In the genomic region with DNA sequence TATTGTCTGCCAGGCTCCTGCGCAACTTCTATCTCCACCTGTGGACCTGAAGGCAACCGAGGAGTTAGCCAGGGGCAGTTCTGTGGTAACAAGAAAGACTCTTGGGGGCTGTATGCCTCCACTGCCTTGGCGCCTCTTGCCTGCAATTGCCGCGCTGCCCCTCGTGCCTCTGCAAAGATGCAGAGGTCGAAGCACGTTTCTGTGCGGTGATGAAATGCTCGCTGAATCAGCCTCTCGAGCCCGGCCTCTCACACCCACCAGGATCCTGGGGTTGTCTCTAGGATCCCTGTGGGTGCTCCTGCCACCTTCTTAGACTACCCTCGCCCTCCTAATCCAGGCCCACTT, we compare ENCODE assay signal across 14 cellular contexts. TPM values are rescaled to one million over a fixed set of nuclear protein-coding genes. Genes with fewer than 3 reads are reported as not detected.
DNase-seq lines count a peak whose midpoint lies in the region; ATAC-seq, FAIRE-seq and TF ChIP-seq lines count a peak whose summit lies in the region.
"Had no signal": no experiment of that assay in that cellular context is flagged by ENCODE, and none has a peak within 500 bp of the region (broad histone marks: within the 10 kb centered on the region; RNA-seq: fewer than 3 reads in every experiment).

No MANE protein-coding gene starts in this region.

- H2BK120ac ChIP-seq in H1 (replicated peaks; ENCODE audit: low read depth, low read length): no peak overlapping the region

- TF ChIP-seq POLR2A in H1 (IDR thresholded peaks at IDR 0.05; ENCODE audit: control extremely low read depth in 1 of 2, low read depth in 2 of 2, low read length in 2 of 2) (no peak), tibial nerve (IDR thresholded peaks at IDR 0.05) (no peak)

- no peak overlapping the region for H2AK5ac ChIP-seq in H1 (ENCODE audit: low read depth, low read length)

- H3K23me2 ChIP-seq in H1 (ENCODE audit: low read depth, low read length): peaks cover 15% of the 10 kb centered on the region

- peaks cover 0 to 1% of the 10 kb centered on the region in 2 experiments for H4K20me1 ChIP-seq in H1 (replicated peaks in 1 of 2; ENCODE audit: control insufficient read depth in 1 of 2, insufficient read depth in 2 of 2, low read length in 2 of 2)

- TF ChIP-seq RAD21 in H1 (IDR thresholded peaks at IDR 0.05 in 1 of 2, conservative IDR thresholded peaks at IDR 0.05 in 1 of 2; ENCODE audit: low read depth in 2 of 2, low read length in 2 of 2): no peak

- WGBS in HUES64: 14% methylated on average over 13 of the region's 13 CpGs
- WGBS in H1 (ENCODE audit: extremely low coverage in 1 of 2, insufficient coverage in 1 of 2, insufficient read length in 1 of 2, insufficient replicate concordance in 2 of 2, low coverage in 1 of 2, low lambda C conversion rate in 2 of 2, missing lambda C conversion rate in 1 of 2), 2 experiments: 17% methylated on average over 13 of the region's 13 CpGs; no CpG with 5 or more reads in 1 of the 2 experiments
- WGBS in tibial nerve, 2 donors: 4 to 10% methylated on average over 11 to 13 of the region's 13 CpGs

- peak overlapping the region; percentile 19; the same call in 1 of the 2 replicates for H3K18ac ChIP-seq in H1 (ENCODE audit: extremely low read depth, low read length)

- H3K4me1 ChIP-seq in HUES64 (ENCODE audit: insufficient read depth, low read length) (no peaks in the 10 kb centered on the region), H1 (replicated peaks in 1 of 4; ENCODE audit: control insufficient read depth in 3 of 4, insufficient read depth in 4 of 4, low read length in 3 of 4) (peaks cover 0 to 6% (median 0%) of the 10 kb centered on the region in 4 experiments; a peak in 4 of 7 replicates), mucosa of descending colon (ENCODE audit: low read depth) (peaks cover 6% of the 10 kb centered on the region), tibial nerve (peaks cover 0 to 22% (median 0%) of the 10 kb centered on the region in 4 donors)
- H3K4me1 ChIP-seq: pancreas had no signal

- H2BK5ac ChIP-seq in H1 (ENCODE audit: low read depth, low read length): no peak overlapping the region

- no peaks in the 10 kb centered on the region for H3K36me3 ChIP-seq in HUES64 (ENCODE audit: insufficient read depth, low read length)
- H3K36me3 ChIP-seq in H1 (ENCODE audit: control insufficient read depth in 2 of 4, insufficient read depth in 4 of 4, low read length in 3 of 4): no peaks in the 10 kb centered on the region
- no peaks in the 10 kb centered on the region for H3K36me3 ChIP-seq in mucosa of descending colon (ENCODE audit: low read depth)
- no peaks in the 10 kb centered on the region for H3K36me3 ChIP-seq in tibial nerve
- H3K36me3 ChIP-seq: pancreas, transverse colon had no signal

- intact Hi-C loops in mucosa of descending colon (cut with DNase I, micrococcal nuclease): no loop called here

- H3K4me2 ChIP-seq in H1 (ENCODE audit: insufficient read depth in 1 of 2, low read depth in 2 of 2, low read length in 2 of 2): peak overlapping the region; percentile 84 to 89

- peak overlapping the region; percentile 72; the same call in 1 of the 2 replicates for H4K8ac ChIP-seq in H1 (ENCODE audit: extremely low read depth, insufficient read depth, low read length)

- no peak for TF ChIP-seq CTCF in H1 (IDR thresholded peaks at IDR 0.05; ENCODE audit: control extremely low read depth in 1 of 3, insufficient read depth in 1 of 3, low read depth in 1 of 3, low read length in 3 of 3)
- TF ChIP-seq CTCF in mucosa of descending colon (IDR thresholded peaks at IDR 0.05): no peak
- TF ChIP-seq CTCF in tibial nerve (IDR thresholded peaks at IDR 0.05): no peak

- H3K14ac ChIP-seq in H1 (ENCODE audit: insufficient read length): no peak overlapping the region

- H3K4me3 ChIP-seq in HUES64 (ENCODE audit: low read length) (peak overlapping the region; percentile 56), H1 (ENCODE audit: extremely low read depth in 1 of 4, insufficient read depth in 2 of 4, low read depth in 3 of 4, low read length in 4 of 4) (peak overlapping the region; percentile 55 to 72 (median 57)), mucosa of descending colon (no peak overlapping the region), tibial nerve (no peak overlapping the region)

- H3K27me3 ChIP-seq in HUES64 (ENCODE audit: insufficient read depth, low read length): peaks cover 89% of the 10 kb centered on the region
- H3K27me3 ChIP-seq in H1 (replicated peaks in 1 of 4; ENCODE audit: control insufficient read depth in 3 of 4, extremely low read depth in 1 of 4, insufficient read depth in 3 of 4, low read length in 3 of 4): peaks cover 29 to 56% (median 42%) of the 10 kb centered on the region in 4 experiments
- peaks cover 0 to 54% of the 10 kb centered on the region in 2 donors for H3K27me3 ChIP-seq in tibial nerve

- H3K4ac ChIP-seq in H1 (replicated peaks; ENCODE audit: insufficient read length, low read depth, low read length): no peak overlapping the region

- H4K5ac ChIP-seq in H1 (ENCODE audit: insufficient read length, low read depth, low read length): peak overlapping the region; percentile 7

- H2AFZ ChIP-seq in H1 (ENCODE audit: low read length): peak overlapping the region; percentile 67; the same call in 1 of the 2 replicates

- H3K23ac ChIP-seq in H1 (ENCODE audit: insufficient read length): no peak overlapping the region

- H3K79me2 ChIP-seq in H1 (ENCODE audit: control insufficient read depth in 1 of 2, insufficient read depth in 2 of 2, low read length in 2 of 2): no peaks in the 10 kb centered on the region

- ATAC-seq in mucosa of descending colon: peak; percentile 34
- ATAC-seq: Right ventricle myocardium inferior had no signal

- H2BK12ac ChIP-seq in H1 (ENCODE audit: low read depth, low read length): peak overlapping the region; percentile 60; the same call in 1 of the 2 replicates

- TF ChIP-seq EP300 in H1 (IDR thresholded peaks at IDR 0.05; ENCODE audit: borderline replicate concordance in 1 of 2, low read depth in 2 of 2, low read length in 2 of 2) (no peak), tibial nerve (IDR thresholded peaks at IDR 0.05) (no peak)

- H2BK20ac ChIP-seq in H1 (ENCODE audit: low read length): peak overlapping the region; percentile 48; the same call in 1 of the 2 replicates

- H3K79me1 ChIP-seq in H1 (ENCODE audit: low read depth, low read length): no peaks in the 10 kb centered on the region

- H4K91ac ChIP-seq in H1 (replicated peaks; ENCODE audit: insufficient read length, low read length): peak overlapping the region; percentile 54

- CTCF ChIA-PET in H1 (lab: Charles Lee; ENCODE audit: partially characterized antibody): interaction anchor here (1.0 kb wide), 1 partner anchor 97 kb away, joined by 3 read pairs; no protein-coding TSS in a partner anchor

- H3K27ac ChIP-seq in HUES64 (ENCODE audit: low read depth, low read length) (no peak overlapping the region), H1 (ENCODE audit: low read depth, low read length) (no peak overlapping the region), tibial nerve (no peak overlapping the region)
- H3K27ac ChIP-seq: pancreas had no signal

- no peaks in the 10 kb centered on the region for H3K9me3 ChIP-seq in HUES64 (ENCODE audit: insufficient read depth, low read depth, low read length)
- H3K9me3 ChIP-seq in H1 (ENCODE audit: insufficient read depth in 2 of 2, low read depth in 1 of 2, low read length in 1 of 2): no peaks in the 10 kb centered on the region
- H3K9me3 ChIP-seq in mucosa of descending colon: no peaks in the 10 kb centered on the region
- no peaks in the 10 kb centered on the region for H3K9me3 ChIP-seq in tibial nerve
- H3K9me3 ChIP-seq: pancreas, transverse colon had no signal

- peak; percentile 13 for DNase-seq in AG20443 (ENCODE audit: low spot score)
- DNase-seq in H1 (ENCODE audit: low read depth in 1 of 2, low spot score in 2 of 2): no peak
- peak in 1 of 3 donors; percentile 21 for DNase-seq in mucosa of descending colon
- DNase-seq in activated CD4-positive, alpha-beta T cell treated with anti-CD3 and anti-CD28 coated beads, Interleukin-2, amount 50 U/mL, for 1 hour: no peak
- DNase-seq in A172 (ENCODE audit: low spot score): no peak
- no peak for DNase-seq in tibial nerve (ENCODE audit: low spot score in 2 of 2)
- no peak for DNase-seq in COR-L47 (lab: John Stamatoyannopoulos, UW)
- DNase-seq: activated CD4-positive, alpha-beta memory T cell treated with anti-CD3 and anti-CD28 coated beads, Interleukin-2, amount 10 ng/mL, durations not matched to agents 7 days and 5 days; transverse colon had no signal

- POLR2A ChIA-PET in H1 (lab: Charles Lee; ENCODE audit: partially characterized antibody): no interaction called here

- H2BK15ac ChIP-seq in H1 (ENCODE audit: low read length): 0 out of 2 replicates have a peak overlapping the region, but pooled peaks have one; percentile 46

- no peak overlapping the region for H3K56ac ChIP-seq in H1 (replicated peaks; ENCODE audit: insufficient read length, low read depth, low read length)

- no peak for FAIRE-seq in H1 (lab: Jason Lieb, UNC)
- FAIRE-seq: endometrium, pancreas had no signal

- H3K9ac ChIP-seq in HUES64 (ENCODE audit: low read depth, low read length) (0 out of 2 replicates have a peak overlapping the region, but pooled peaks have one; percentile 37), H1 (replicated peaks in 1 of 4; ENCODE audit: extremely low read depth in 1 of 4, low read depth in 3 of 4, low read length in 3 of 4) (no peak overlapping the region; a peak in 2 of 7 replicates)

TF ChIP-seq in H1, 55 proteins besides CTCF, POLR2A, EP300 and RAD21 (continues in another document):
- TF ChIP-seq TCF12 (IDR thresholded peaks at IDR 0.05; ENCODE audit: low read depth, low read length): no peak
- no peak for TF ChIP-seq SP1 (IDR thresholded peaks at IDR 0.05; ENCODE audit: low read depth, low read length)
- TF ChIP-seq RNF2 (IDR thresholded peaks at IDR 0.05; ENCODE audit: borderline replicate concordance, low read depth, low read length, missing control alignments, poor library complexity, severe bottlenecking): peak; percentile 54
- TF ChIP-seq RFX5 (IDR thresholded peaks at IDR 0.05; ENCODE audit: borderline replicate concordance, low read depth, low read length): no peak
- TF ChIP-seq SUZ12 (IDR thresholded peaks at IDR 0.05; ENCODE audit: low read length): peak; percentile 28; the same call in 1 of the 2 replicates

RNA-seq across cellular contexts. Expression of a gene that starts 0.5 kb away (rescaled TPM):
- polyA plus RNA-seq in HUES64 (2013, experiment 1 of 2): 0.15 TPM
- 0.13 TPM for polyA plus RNA-seq in HUES64 (2013, experiment 2 of 2)
- total RNA-seq in H1 (2021; fragmentation: NEBNext Ultra II Directional; extraction: Animal tissue kit (Norgen Biotek cat#: 25700)): 0.50 and 0.69 TPM in 2 replicates
- 0.20 and 0.24 TPM in 2 replicates for polyA plus RNA-seq in H1 (2011; rRNA removed)
- 0.09 TPM for polyA plus RNA-seq in H1 (2011; cell fraction: cytosol; rRNA removed)
- polyA plus RNA-seq in H1 (2011; cell fraction: nucleus; rRNA removed): 0.20 TPM
- 0.11 to 0.21 TPM (median 0.18 TPM) in 4 replicates for polyA plus RNA-seq in H1 (2012, experiment 1 of 2)
- not detected for polyA plus RNA-seq in H1 (2012, experiment 2 of 2)
- polyA plus RNA-seq in H1 (2013, experiment 1 of 2): 0.22 TPM
- polyA plus RNA-seq in H1 (2013, experiment 2 of 2): 0.11 TPM
- 0.37 and 0.38 TPM in 2 replicates for polyA minus RNA-seq in H1 (2011; rRNA and poly(A)+ RNA removed)
- 0.81 TPM for polyA minus RNA-seq in H1 (2011; cell fraction: cytosol; rRNA and poly(A)+ RNA removed)
- 1.4 TPM for polyA minus RNA-seq in H1 (2011; cell fraction: nucleus; rRNA and poly(A)+ RNA removed)
- under 1 TPM; 0.26 to 0.57 (median 0.31) TPM for total RNA-seq in mucosa of descending colon
- not detected in 2 replicates for total RNA-seq in A172 (2014; rRNA removed; shearing (Covaris generic))
- not detected for total RNA-seq in tibial nerve
- total RNA-seq: activated CD4-positive, alpha-beta memory T cell treated with anti-CD3 and anti-CD28 coated beads, Interleukin-2, amount 10 ng/mL, durations not matched to agents 7 days and 5 days; lung microvascular endothelial cell; pancreas; Right ventricle myocardium inferior had no signal
- polyA plus RNA-seq: pancreas had no signal

Comparison
In these comparisons a context has a peak if more than half of its experiments do, and no peak if none do; other contexts are left out.
1. H3K4me3 ChIP-seq: peak in HUES64 (single experiment) and H1 (4 of 4); none in mucosa of descending colon (single experiment) and tibial nerve (0 of 4).